Comparison of ENCODE assay signal across 20 cellular contexts in genomic region chr13:104937881-104938280, GRCh38.
"Had no signal": no experiment of that assay in that cellular context is flagged by ENCODE, and none has a peak within 500 bp of the region (broad histone marks: within the 10 kb centered on the region; RNA-seq: fewer than 3 reads in every experiment).

No MANE protein-coding gene starts in this region.

- H3K4me3 ChIP-seq: colonic mucosa, esophagus muscularis mucosa, left ventricle myocardium inferior, mucosa of descending colon, thyroid gland had no signal

- H3K9me3 Mint-ChIP-seq: activated T-helper 2 cell treated with anti-CD3 and anti-CD28 coated beads, Interferon-gamma antibody, Interleukin-2, Interleukin-4, amounts not matched to agents 10 μg/mL and 5 μg/mL and 100 μg/mL, durations not matched to agents 14 hours and 24 hours and 36 hours had no signal

- H3K4me1 ChIP-seq: colonic mucosa, esophagus muscularis mucosa, left ventricle myocardium inferior, parathyroid adenoma, thyroid gland had no signal

- H3K9ac ChIP-seq: parathyroid adenoma had no signal

- ATAC-seq: activated naive CD8-positive, alpha-beta T cell treated with anti-CD3 and anti-CD28 coated beads, Interleukin-2, amount 50 U/mL, for 24 hours; mucosa of descending colon; naive thymus-derived CD8-positive, alpha-beta T cell; stimulated activated naive B cell treated with anti-CD40 and anti-IgM and Interleukin-4, amounts not matched to agents 10 μg/mL and 1 μg/mL and 100 μg/mL, for 72 hours had no signal

- H3K27me3 Mint-ChIP-seq: naive thymus-derived CD8-positive, alpha-beta T cell; stimulated activated naive B cell treated with anti-CD40 and anti-IgM and Interleukin-4, amounts not matched to agents 10 μg/mL and 1 μg/mL and 100 μg/mL, for 72 hours had no signal

- H3K27ac ChIP-seq: colonic mucosa, esophagus muscularis mucosa, left ventricle myocardium inferior, neutrophil, parathyroid adenoma, thyroid gland, VCaP had no signal

- H3K27ac Mint-ChIP-seq: activated naive CD4-positive, alpha-beta T cell treated with anti-CD3 and anti-CD28 coated beads for 36 hours; activated naive CD8-positive, alpha-beta T cell treated with anti-CD3 and anti-CD28 coated beads, Interleukin-2, amount 50 U/mL, for 24 hours; activated T-helper 2 cell treated with anti-CD3 and anti-CD28 coated beads, Interferon-gamma antibody, Interleukin-2, Interleukin-4, amounts not matched to agents 10 μg/mL and 5 μg/mL and 100 μg/mL, durations not matched to agents 14 hours and 24 hours and 36 hours; naive thymus-derived CD8-positive, alpha-beta T cell; stimulated activated naive B cell treated with anti-CD40 and anti-IgM and Interleukin-4, amounts not matched to agents 10 μg/mL and 1 μg/mL and 100 μg/mL, for 72 hours had no signal

- H3K36me3 Mint-ChIP-seq: stimulated activated naive B cell treated with anti-CD40 and anti-IgM and Interleukin-4, amounts not matched to agents 10 μg/mL and 1 μg/mL and 100 μg/mL, for 72 hours had no signal

- H3K27me3 ChIP-seq: colonic mucosa, esophagus muscularis mucosa, neutrophil, thyroid gland had no signal

- H3K36me3 ChIP-seq: colonic mucosa, esophagus muscularis mucosa, left ventricle myocardium inferior, neutrophil, thyroid gland had no signal

- H3K4me1 Mint-ChIP-seq: activated naive CD8-positive, alpha-beta T cell treated with anti-CD3 and anti-CD28 coated beads, Interleukin-2, amount 50 U/mL, for 24 hours; naive thymus-derived CD8-positive, alpha-beta T cell; stimulated activated naive B cell treated with anti-CD40 and anti-IgM and Interleukin-4, amounts not matched to agents 10 μg/mL and 1 μg/mL and 100 μg/mL, for 72 hours had no signal

- H2AFZ ChIP-seq: parathyroid adenoma had no signal

- FAIRE-seq: kidney, urothelium cell line had no signal

- DNase-seq: activated CD4-positive, alpha-beta T cell treated with anti-CD3 and anti-CD28 coated beads, Interleukin-2, amount 50 U/mL, for 48 hours; activated naive CD4-positive, alpha-beta T cell treated with anti-CD3 and anti-CD28 coated beads for 36 hours; activated naive CD8-positive, alpha-beta T cell treated with anti-CD3 and anti-CD28 coated beads, Interleukin-2, amount 50 U/mL, for 24 hours; caudate nucleus; colonic mucosa; hippocampal formation; kidney; left ventricle myocardium inferior; mucosa of descending colon; naive thymus-derived CD8-positive, alpha-beta T cell; stimulated activated CD4-positive, alpha-beta T cell treated with anti-CD3 and anti-CD28 coated beads, Interleukin-2, amount 100 ng/mL, for 48 hours; stimulated activated naive B cell treated with anti-CD40 and anti-IgM and Interleukin-4, amounts not matched to agents 10 μg/mL and 1 μg/mL and 100 μg/mL, for 72 hours; T1000; thyroid gland had no signal

- H3K4me3 Mint-ChIP-seq: activated naive CD4-positive, alpha-beta T cell treated with anti-CD3 and anti-CD28 coated beads for 36 hours; activated naive CD8-positive, alpha-beta T cell treated with anti-CD3 and anti-CD28 coated beads, Interleukin-2, amount 50 U/mL, for 24 hours; naive thymus-derived CD8-positive, alpha-beta T cell; stimulated activated naive B cell treated with anti-CD40 and anti-IgM and Interleukin-4, amounts not matched to agents 10 μg/mL and 1 μg/mL and 100 μg/mL, for 72 hours had no signal

- H3K79me2 ChIP-seq: parathyroid adenoma had no signal

- H3K9me3 ChIP-seq: colonic mucosa, esophagus muscularis mucosa, mucosa of descending colon, neutrophil, thyroid gland had no signal
